ENCODE assay signal across 17 cellular contexts in genomic region chr20:37328149-37328945, GRCh38. TPM values are rescaled to one million over a fixed set of nuclear protein-coding genes. Genes with fewer than 3 reads are reported as not detected.
A peak's percentile ranks its signal among the peaks of the same experiment; 100 is the strongest.
DNase-seq lines count a peak whose midpoint lies in the region; ATAC-seq, FAIRE-seq and TF ChIP-seq lines count a peak whose summit lies in the region.
"Had no signal": no experiment of that assay in that cellular context is flagged by ENCODE, and none has a peak within 500 bp of the region (broad histone marks: within the 10 kb centered on the region; RNA-seq: fewer than 3 reads in every experiment).

No MANE protein-coding gene starts in this region.

- H3K79me2 ChIP-seq in K562 (ENCODE audit: control insufficient read depth, insufficient read depth, low read length) (no peaks in the 10 kb centered on the region), mesendoderm (ENCODE audit: control insufficient read depth, insufficient read depth, low read length) (no peaks in the 10 kb centered on the region)

- TF ChIP-seq CTCF in GM20000 (IDR thresholded peaks at IDR 0.05; ENCODE audit: extremely low read depth, missing control alignments) (no peak), K562 (IDR thresholded peaks at IDR 0.05 in 2 of 3, conservative IDR thresholded peaks at IDR 0.05 in 1 of 3; ENCODE audit: insufficient read depth in 2 of 3, low read depth in 1 of 3, low read length in 3 of 3) (no peak), spleen (IDR thresholded peaks at IDR 0.05 in 8 of 11, conservative IDR thresholded peaks at IDR 0.05 in 3 of 11) (no peak)

- H3K9me3 ChIP-seq in K562 (replicated peaks; ENCODE audit: control insufficient read depth, insufficient read depth, low read depth, low read length) (no peaks in the 10 kb centered on the region), spleen (no peaks in the 10 kb centered on the region)
- H3K9me3 ChIP-seq: left lung, SK-N-SH had no signal

- H3K79me1 ChIP-seq in mesendoderm (ENCODE audit: low read length), result no peaks in the 10 kb centered on the region

- H3K4me2 ChIP-seq in K562 (ENCODE audit: insufficient read depth, low read length) (no peak overlapping the region), mesendoderm (ENCODE audit: low read length) (no peak overlapping the region)
- H3K4me2 ChIP-seq: SK-N-SH had no signal

- CTCF ChIA-PET in K562 (lab: Yijun Ruan, JAX; ENCODE audit: low intra/inter-chr PET ratio), result no interaction called here

- H4K20me1 ChIP-seq in K562 (replicated peaks; ENCODE audit: control insufficient read depth, insufficient read depth, low read length), result no peaks in the 10 kb centered on the region

- no peak for TF ChIP-seq POLR2A in K562 (conservative IDR thresholded peaks at IDR 0.05)
- TF ChIP-seq POLR2A in spleen (IDR thresholded peaks at IDR 0.05), result no peak

- intact Hi-C loops in K562 (cut with micrococcal nuclease), result no loop called here
- intact Hi-C loops in spleen (cut with DNase I; ENCODE audit: low total_unique reads), result no loop called here

- H3K27ac ChIP-seq in K562 (ENCODE audit: extremely low read depth, low read depth, low read length), result no peak overlapping the region
- H3K27ac ChIP-seq in mesendoderm (ENCODE audit: low read depth, low read length), result no peak overlapping the region
- no peak overlapping the region for H3K27ac ChIP-seq in spleen

- in situ Hi-C loops in K562 (cut with MboI), result no loop called here

- no peak overlapping the region for H4K5ac ChIP-seq in mesendoderm (ENCODE audit: low read length)

- H3K9me1 ChIP-seq in K562 (ENCODE audit: control insufficient read depth, insufficient read depth, low read length), result no peaks in the 10 kb centered on the region

- no peaks in the 10 kb centered on the region for H3K36me3 ChIP-seq in K562 (ENCODE audit: control insufficient read depth, insufficient read depth, low read length)
- no peaks in the 10 kb centered on the region for H3K36me3 ChIP-seq in mesendoderm (ENCODE audit: control insufficient read depth, insufficient read depth, low read length)
- H3K36me3 ChIP-seq in spleen, result no peaks in the 10 kb centered on the region
- H3K36me3 ChIP-seq: left lung had no signal

- no peak for FAIRE-seq in K562 (lab: Jason Lieb, UNC)
- FAIRE-seq: endometrium had no signal

- H4K8ac ChIP-seq in mesendoderm (ENCODE audit: low read depth, low read length), result no peak overlapping the region

- H2BK15ac ChIP-seq in mesendoderm (replicated peaks; ENCODE audit: low read depth), result no peak overlapping the region

- peaks cover 7 to 8% of the 10 kb centered on the region in 2 experiments for H3K4me1 ChIP-seq in K562 (replicated peaks in 1 of 2; ENCODE audit: control insufficient read depth in 2 of 2, insufficient read depth in 2 of 2, low read length in 2 of 2)
- peaks cover 1% of the 10 kb centered on the region for H3K4me1 ChIP-seq in mesendoderm (ENCODE audit: control insufficient read depth, low read depth, low read length)
- peaks cover 0 to 7% (median under 1%) of the 10 kb centered on the region in 6 donors for H3K4me1 ChIP-seq in spleen
- H3K4me1 ChIP-seq: left lung had no signal

- peak overlapping the region in 1 of 2 experiments; percentile 73; a peak in 1 of 4 replicates for H3K9ac ChIP-seq in K562 (ENCODE audit: insufficient read depth in 1 of 2, low read depth in 2 of 2, low read length in 2 of 2)
- no peak overlapping the region for H3K9ac ChIP-seq in mesendoderm (ENCODE audit: low read length)
- H3K9ac ChIP-seq: SK-N-SH had no signal

- no peak overlapping the region for H3K4ac ChIP-seq in mesendoderm (ENCODE audit: low read depth, low read length)

- TF ChIP-seq EP300 in K562 (IDR thresholded peaks at IDR 0.05; ENCODE audit: low read length), result no peak

- no peak for TF ChIP-seq RAD21 in K562 (CRISPR knock-in tag; conservative IDR thresholded peaks at IDR 0.05 in 1 of 2, IDR thresholded peaks at IDR 0.05 in 1 of 2)

- H3K27me3 ChIP-seq in K562 (ENCODE audit: control insufficient read depth in 2 of 2, insufficient read depth in 2 of 2, low read length in 2 of 2), result no peaks in the 10 kb centered on the region
- H3K27me3 ChIP-seq in mesendoderm (ENCODE audit: insufficient read depth, low read length, poor library complexity), result no peaks in the 10 kb centered on the region
- no peaks in the 10 kb centered on the region for H3K27me3 ChIP-seq in spleen (replicated peaks in 1 of 7)
- H3K27me3 ChIP-seq: left lung had no signal

- H3K4me3 ChIP-seq in K562, result no peak overlapping the region
- H3K4me3 ChIP-seq in mesendoderm (ENCODE audit: low read length), result no peak overlapping the region
- H3K4me3 ChIP-seq in spleen, result no peak overlapping the region
- H3K4me3 ChIP-seq: left lung had no signal

- peak overlapping the region; percentile 16; the same call in 1 of the 2 replicates for H2AFZ ChIP-seq in K562 (ENCODE audit: low read depth, low read length)

- H2AK5ac ChIP-seq in mesendoderm (ENCODE audit: low read length), result peak overlapping the region; percentile 60

- H2BK5ac ChIP-seq in mesendoderm (ENCODE audit: low read length), result no peak overlapping the region

- ATAC-seq in K562 (no peak), GM21737 (IDR thresholded peaks at IDR 0.05; ENCODE audit: unreplicated experiment) (no peak)
- ATAC-seq: naive thymus-derived CD4-positive, alpha-beta T cell had no signal

- H2BK120ac ChIP-seq in mesendoderm (ENCODE audit: low read depth, low read length), result no peak overlapping the region

- H3K18ac ChIP-seq in mesendoderm (ENCODE audit: low read length), result no peak overlapping the region

- DNase-seq in GM20000 (ENCODE audit: low spot score), result peak; percentile 2
- DNase-seq in K562 (ENCODE audit: extremely low read depth in 1 of 4, low spot score in 3 of 4), result no peak
- DNase-seq in mesendoderm, result no peak
- peak; percentile 35 for DNase-seq in spleen
- no peak for DNase-seq in effector CD4-positive, alpha-beta T cell
- DNase-seq in GM19240 (ENCODE audit: insufficient read length, low spot score), result no peak
- DNase-seq in AML-193 (lab: John Stamatoyannopoulos, UW), result no peak
- DNase-seq: foreskin melanocyte; MV-4-11; naive thymus-derived CD4-positive, alpha-beta T cell; NCI-H2081 treated with DMSO at 0.1 percent for 48 hours; NCI-H510A treated with DMSO at 0.1 percent for 48 hours; SK-N-SH; T1000 had no signal

- POLR2A ChIA-PET in K562 (lab: Yijun Ruan, JAX), result interaction anchor here (1.1 to 1.3 kb wide), 3 partner anchors 10 to 18 kb away, joined by 3 to 5 read pairs (median 4); no protein-coding TSS in a partner anchor

- WGBS in K562 (ENCODE audit: insufficient coverage, low coverage, missing lambda C conversion rate), result 77% methylated on average over 14 of the region's 14 CpGs
- WGBS in mesendoderm (ENCODE audit: extremely low coverage, insufficient coverage, low lambda C conversion rate), result no CpG with 5 or more reads among the region's 14 CpGs
- WGBS in spleen, 5 donors, result 85 to 95% (median 92%) methylated on average over 6 to 14 of the region's 14 CpGs

- H3K23ac ChIP-seq in mesendoderm (ENCODE audit: low read length), result peak overlapping the region; percentile 18

- BruUV-seq in K562 (replicated peaks; lab: Mats Ljungman, UMichigan), result no TSS peak

- H3K56ac ChIP-seq in mesendoderm (ENCODE audit: low read length), result peak overlapping the region; percentile 59

TF ChIP-seq in K562, 482 proteins besides CTCF, POLR2A, EP300 and RAD21 (continues in another document):
- TF ChIP-seq NR2C1 (IDR thresholded peaks at IDR 0.05), result no peak
- TF ChIP-seq NR2C1 (tag; IDR thresholded peaks at IDR 0.05), result no peak
- TF ChIP-seq ZZZ3 (IDR thresholded peaks at IDR 0.05), result no peak

RNA-seq across cellular contexts. Expression of gene SRC, which starts 17.6 kb away (rescaled TPM):
- 23.1 and 61.0 TPM in 2 replicates for total RNA-seq in K562 (2011; cell fraction: chromatin; rRNA removed; ENCODE audit: low replicate concordance)
- 26.7 and 29.4 TPM in 2 replicates for total RNA-seq in K562 (2011; cell fraction: nucleolus; rRNA removed)
- total RNA-seq in K562 (2011; cell fraction: nucleoplasm; rRNA removed), result 20.5 and 28.9 TPM in 2 replicates
- total RNA-seq in K562 (2014; rRNA removed) (2.0 and 4.7 TPM in 2 replicates), K562 (2014; rRNA removed; fragmentation: Illumina TruSeq; extraction: Trizol) (1.4 and 1.9 TPM in 2 replicates), K562 (2015; rRNA removed; fragmentation: Illumina TruSeq; extraction: Trizol) (2.9 and 3.1 TPM in 2 replicates), K562 (2021) (7.0 and 7.7 TPM in 2 replicates), spleen (10 to 100 TPM; 27.3 to 68.0 (median 36.1) TPM)
- polyA plus RNA-seq in K562 (2011; rRNA removed) (8.0 and 8.5 TPM in 2 replicates), K562 (2014; fragmentation: Illumina TruSeq; extraction: Trizol) (5.4 and 8.3 TPM in 2 replicates), K562 (2014; fragmentation: Nextera tagmentation; extraction: Ambion mirVana) (under 1 TPM; 0.06 to 0.14 TPM), K562 (2014; rRNA removed) (4.8 and 5.2 TPM in 2 replicates), spleen (10 to 100 TPM in 2 of 3 donors, 1 to 10 TPM in 1; 7.0 to 28.7 (median 10.1) TPM)
- polyA plus RNA-seq in K562 (2011; cell fraction: cytosol; rRNA removed), result 6.8 and 11.9 TPM in 2 replicates
- polyA plus RNA-seq in K562 (2011; cell fraction: nucleus; rRNA removed), result 45.7 and 78.2 TPM in 2 replicates
- polyA plus RNA-seq in K562 (2012), result 4.7 and 5.8 TPM in 2 replicates
- 5.2 and 16.3 TPM in 2 replicates for polyA minus RNA-seq in K562 (2011; rRNA and poly(A)+ RNA removed)
- 4.0 and 10.0 TPM in 2 replicates for polyA minus RNA-seq in K562 (2011; cell fraction: cytosol; rRNA and poly(A)+ RNA removed)
- 12.3 and 15.8 TPM in 2 replicates for polyA minus RNA-seq in K562 (2011; cell fraction: nucleus; rRNA and poly(A)+ RNA removed)
- polyA plus RNA-seq in mesendoderm (2013, experiment 1 of 2), result 18.4 TPM
- 19.3 TPM for polyA plus RNA-seq in mesendoderm (2013, experiment 2 of 2)

RNA-seq across cellular contexts. Expression of gene MANBAL, which starts 38.9 kb away (rescaled TPM):
- total RNA-seq in K562 (2011; cell fraction: chromatin; rRNA removed; ENCODE audit: low replicate concordance), result 19.6 and 33.3 TPM in 2 replicates
- 23.8 and 26.2 TPM in 2 replicates for total RNA-seq in K562 (2011; cell fraction: nucleolus; rRNA removed)
- 29.3 and 40.0 TPM in 2 replicates for total RNA-seq in K562 (2011; cell fraction: nucleoplasm; rRNA removed)
- total RNA-seq in K562 (2014; rRNA removed) (9.2 and 15.5 TPM in 2 replicates), K562 (2014; rRNA removed; fragmentation: Illumina TruSeq; extraction: Trizol) (10.4 and 12.3 TPM in 2 replicates), K562 (2015; rRNA removed; fragmentation: Illumina TruSeq; extraction: Trizol) (14.1 and 16.3 TPM in 2 replicates), K562 (2021) (15.3 and 16.7 TPM in 2 replicates), spleen (10 to 100 TPM; 10.7 to 24.7 (median 18.1) TPM)
- polyA plus RNA-seq in K562 (2011; rRNA removed) (30.0 and 35.0 TPM in 2 replicates), K562 (2014; fragmentation: Illumina TruSeq; extraction: Trizol) (27.9 and 31.6 TPM in 2 replicates), K562 (2014; fragmentation: Nextera tagmentation; extraction: Ambion mirVana) (10 to 100 TPM; 17.4 to 17.8 TPM), K562 (2014; rRNA removed) (24.8 and 25.3 TPM in 2 replicates), spleen (10 to 100 TPM; 30.2 to 33.0 (median 32.3) TPM)
- polyA plus RNA-seq in K562 (2011; cell fraction: cytosol; rRNA removed), result 55.8 and 75.0 TPM in 2 replicates
- 31.7 and 40.3 TPM in 2 replicates for polyA plus RNA-seq in K562 (2011; cell fraction: nucleus; rRNA removed)
- 20.9 and 26.2 TPM in 2 replicates for polyA plus RNA-seq in K562 (2012)
- polyA minus RNA-seq in K562 (2011; rRNA and poly(A)+ RNA removed), result 11.3 and 13.7 TPM in 2 replicates
- 8.8 and 12.4 TPM in 2 replicates for polyA minus RNA-seq in K562 (2011; cell fraction: cytosol; rRNA and poly(A)+ RNA removed)
- 4.8 and 6.2 TPM in 2 replicates for polyA minus RNA-seq in K562 (2011; cell fraction: nucleus; rRNA and poly(A)+ RNA removed)
- polyA plus RNA-seq in mesendoderm (2013, experiment 1 of 2), result 53.9 TPM
- 53.4 TPM for polyA plus RNA-seq in mesendoderm (2013, experiment 2 of 2)

Comparison
In these comparisons a context has a peak if more than half of its experiments do, and no peak if none do; other contexts are left out.
1. DNase-seq: peak in GM20000 (single experiment) and spleen (single experiment); none in K562 (0 of 4), mesendoderm (single experiment), effector CD4-positive, alpha-beta T cell (single experiment), GM19240 (single experiment) and AML-193 (0 of 2).